Comparison of ENCODE assay signal across 1 cellular context in genomic region chr5:115841382-115842088, GRCh38.
A peak's percentile ranks its signal among the peaks of the same experiment; 100 is the strongest.
TF ChIP-seq lines count a peak whose summit lies in the region.

Gene AP3S1 (plus strand): TSS chr5:115841935. CDS start chr5:115842038, 103 bp downstream.
Gene ATG12 (minus strand): TSS chr5:115841565. CDS start chr5:115841552, 13 bp downstream.

TF ChIP-seq in H1, 55 proteins besides CTCF, POLR2A, EP300 and RAD21:
- TF ChIP-seq BRCA1 (IDR thresholded peaks at IDR 0.05; ENCODE audit: low read depth, low read length) (no peak), TBP (IDR thresholded peaks at IDR 0.05; ENCODE audit: low read depth, low read length) (peak; percentile 91), EZH2 (IDR thresholded peaks at IDR 0.05; ENCODE audit: low read depth, low read length, severe bottlenecking) (no peak), E2F6 (IDR thresholded peaks at IDR 0.05) (peak; percentile 66), SIX5 (IDR thresholded peaks at IDR 0.05; ENCODE audit: low read depth, low read length) (no peak), MAFK (IDR thresholded peaks at IDR 0.05; ENCODE audit: low read depth, low read length) (no peak), POU5F1 (IDR thresholded peaks at IDR 0.05; ENCODE audit: low read depth, low read length) (no peak), JUN (IDR thresholded peaks at IDR 0.05; ENCODE audit: low read depth, low read length) (no peak), CEBPB (IDR thresholded peaks at IDR 0.05; ENCODE audit: low read depth, low read length) (no peak), KDM5A (IDR thresholded peaks at IDR 0.05; ENCODE audit: low read length) (peak; percentile 89; the same call in 1 of the 2 replicates), SP2 (IDR thresholded peaks at IDR 0.05; ENCODE audit: low read length) (no peak), BCL11A (IDR thresholded peaks at IDR 0.05; ENCODE audit: low read depth in 2 of 2, low read length in 2 of 2) (no peak), RXRA (IDR thresholded peaks at IDR 0.05; ENCODE audit: insufficient read depth, low read depth, low read length) (no peak), SRF (IDR thresholded peaks at IDR 0.05; ENCODE audit: low read depth, low read length) (no peak), SAP30 (IDR thresholded peaks at IDR 0.05; ENCODE audit: insufficient read depth, insufficient replicate concordance, low read length) (peak; percentile 62), KDM1A (IDR thresholded peaks at IDR 0.05; ENCODE audit: borderline replicate concordance, low read length) (no peak), ZNF274 (IDR thresholded peaks at IDR 0.05; ENCODE audit: borderline replicate concordance, extremely low read depth, low read length) (no peak), SP1 (IDR thresholded peaks at IDR 0.05; ENCODE audit: low read depth, low read length) (peak; percentile 62), RFX5 (IDR thresholded peaks at IDR 0.05; ENCODE audit: borderline replicate concordance, low read depth, low read length) (no peak), TEAD4 (IDR thresholded peaks at IDR 0.05; ENCODE audit: low read depth, low read length) (no peak), CHD1 (IDR thresholded peaks at IDR 0.05; ENCODE audit: low read depth, low read length) (peak; percentile 46; the same call in 1 of the 2 replicates), JUND (IDR thresholded peaks at IDR 0.05; ENCODE audit: low read length) (no peak), CTBP2 (IDR thresholded peaks at IDR 0.05; ENCODE audit: borderline replicate concordance, insufficient read depth, insufficient read length, low read length) (peak; percentile 14), ATF2 (IDR thresholded peaks at IDR 0.05; ENCODE audit: low read length) (no peak), CBX5 (IDR thresholded peaks at IDR 0.05; ENCODE audit: low read depth, low read length) (no peak), YY1 (IDR thresholded peaks at IDR 0.05; ENCODE audit: low read depth, low read length) (peak; percentile 97), BACH1 (IDR thresholded peaks at IDR 0.05; ENCODE audit: low read length) (no peak; the same call in 1 of the 2 replicates), FOSL1 (IDR thresholded peaks at IDR 0.05; ENCODE audit: insufficient read depth, low read depth, low read length) (no peak), POLR2AphosphoS5 (IDR thresholded peaks at IDR 0.05; ENCODE audit: low read depth, low read length) (peak; percentile 95), SIRT6 (IDR thresholded peaks at IDR 0.05; ENCODE audit: low read length) (no peak), SP4 (IDR thresholded peaks at IDR 0.05; ENCODE audit: low read length) (0 out of 2 replicates have a peak, but pooled peaks have one; percentile 36), CHD2 (IDR thresholded peaks at IDR 0.05; ENCODE audit: low read length) (no peak), TAF1 (IDR thresholded peaks at IDR 0.05; ENCODE audit: low read depth, low read length) (peak; percentile 96), SIN3A (conservative IDR thresholded peaks at IDR 0.05 in 1 of 2, IDR thresholded peaks at IDR 0.05 in 1 of 2; ENCODE audit: low read depth in 1 of 2, low read length in 2 of 2) (peak; percentile 74 to 78; a peak in 2 of 4 replicates), NANOG (IDR thresholded peaks at IDR 0.05; ENCODE audit: insufficient read depth, low read depth, low read length, poor library complexity, severe bottlenecking) (no peak), HDAC2 (IDR thresholded peaks at IDR 0.05; ENCODE audit: borderline replicate concordance in 1 of 2, low read depth in 2 of 2, low read length in 2 of 2) (peak; percentile 20 to 32; a peak in 1 of 4 replicates), ASH2L (IDR thresholded peaks at IDR 0.05; ENCODE audit: low read length) (peak; percentile 97), RNF2 (IDR thresholded peaks at IDR 0.05; ENCODE audit: borderline replicate concordance, low read depth, low read length, missing control alignments, poor library complexity, severe bottlenecking) (no peak), CHD7 (IDR thresholded peaks at IDR 0.05; ENCODE audit: insufficient replicate concordance, low read length) (no peak), NRF1 (IDR thresholded peaks at IDR 0.05; ENCODE audit: low read depth, low read length) (0 out of 2 replicates have a peak, but pooled peaks have one; percentile 7), CREB1 (IDR thresholded peaks at IDR 0.05) (peak; percentile 87), EGR1 (IDR thresholded peaks at IDR 0.05; ENCODE audit: borderline replicate concordance, low read depth, low read length) (peak; percentile 77; the same call in 1 of the 2 replicates), CBX8 (IDR thresholded peaks at IDR 0.05; ENCODE audit: borderline replicate concordance, low read depth, low read length) (no peak), GABPA (IDR thresholded peaks at IDR 0.05; ENCODE audit: borderline replicate concordance, insufficient read depth, low read length) (peak; percentile 40; the same call in 1 of the 2 replicates), SUZ12 (IDR thresholded peaks at IDR 0.05; ENCODE audit: low read length) (no peak), RBBP5 (IDR thresholded peaks at IDR 0.05; ENCODE audit: borderline replicate concordance, low read depth, low read length) (no peak; the same call in 1 of the 2 replicates), ATF3 (IDR thresholded peaks at IDR 0.05; ENCODE audit: insufficient read depth, low read depth, low read length) (no peak), PHF8 (conservative IDR thresholded peaks at IDR 0.05; ENCODE audit: low read depth, low read length) (no peak; the same call in 1 of the 2 replicates), KDM4A (IDR thresholded peaks at IDR 0.05; ENCODE audit: low read depth, low read length, severe bottlenecking) (peak; percentile 60), GTF2F1 (IDR thresholded peaks at IDR 0.05; ENCODE audit: borderline replicate concordance, low read depth, low read length) (no peak), HDAC6 (IDR thresholded peaks at IDR 0.05; ENCODE audit: low read depth, low read length) (no peak), TCF12 (IDR thresholded peaks at IDR 0.05; ENCODE audit: low read depth, low read length) (no peak), TAF7 (optimal IDR thresholded peaks at IDR 0.05; ENCODE audit: borderline replicate concordance, low read depth, low read length) (peak; percentile 95)
- TF ChIP-seq, protein P1, sequence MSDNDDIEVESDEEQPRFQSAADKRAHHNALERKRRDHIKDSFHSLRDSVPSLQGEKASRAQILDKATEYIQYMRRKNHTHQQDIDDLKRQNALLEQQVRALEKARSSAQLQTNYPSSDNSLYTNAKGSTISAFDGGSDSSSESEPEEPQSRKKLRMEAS (IDR thresholded peaks at IDR 0.05) = peak; percentile 90
- TF ChIP-seq, protein P2, sequence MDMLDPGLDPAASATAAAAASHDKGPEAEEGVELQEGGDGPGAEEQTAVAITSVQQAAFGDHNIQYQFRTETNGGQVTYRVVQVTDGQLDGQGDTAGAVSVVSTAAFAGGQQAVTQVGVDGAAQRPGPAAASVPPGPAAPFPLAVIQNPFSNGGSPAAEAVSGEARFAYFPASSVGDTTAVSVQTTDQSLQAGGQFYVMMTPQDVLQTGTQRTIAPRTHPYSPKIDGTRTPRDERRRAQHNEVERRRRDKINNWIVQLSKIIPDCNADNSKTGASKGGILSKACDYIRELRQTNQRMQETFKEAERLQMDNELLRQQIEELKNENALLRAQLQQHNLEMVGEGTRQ (IDR thresholded peaks at IDR 0.05; ENCODE audit: low read length) = peak; percentile 6; the same call in 1 of the 2 replicates
